In the genomic region with DNA sequence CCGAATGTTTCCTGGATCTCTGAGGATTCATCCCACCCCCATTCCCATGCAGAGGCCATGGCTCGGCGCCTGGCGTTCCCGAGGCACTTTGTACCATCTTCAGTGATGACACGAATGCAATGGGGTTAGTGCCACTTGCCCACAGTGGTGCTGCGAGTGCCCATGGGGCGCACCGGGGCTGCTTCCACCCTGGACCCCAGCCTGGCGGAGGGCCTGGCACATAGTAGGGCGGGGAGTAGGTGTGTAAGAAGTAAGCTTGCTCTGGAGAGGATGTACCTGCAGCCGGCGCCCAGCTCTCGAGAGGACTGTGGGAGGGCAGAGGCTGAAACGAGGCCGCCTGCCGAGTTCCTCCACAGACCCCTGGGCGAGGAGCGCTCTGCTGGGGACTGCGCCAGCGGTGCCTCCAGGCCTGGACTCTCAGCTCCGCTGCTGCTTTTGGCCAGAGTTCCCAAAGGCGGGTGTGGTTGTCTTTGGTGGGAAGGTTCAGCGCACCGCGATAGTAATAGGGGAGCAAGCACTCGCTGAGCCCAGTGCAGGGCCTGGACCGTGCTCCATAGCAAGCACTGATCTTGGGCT, we compare ENCODE assay signal across 23 cellular contexts. TPM values are rescaled to one million over a fixed set of nuclear protein-coding genes. Genes with fewer than 3 reads are reported as not detected.
"Had no signal": no experiment of that assay in that cellular context is flagged by ENCODE, and none has a peak within 500 bp of the region (broad histone marks: within the 10 kb centered on the region; RNA-seq: fewer than 3 reads in every experiment).

No MANE protein-coding gene starts in this region.

- ATAC-seq: body of pancreas; left colon; sciatic nerve; stimulated activated naive B cell treated with anti-CD40 and anti-IgM and Interleukin-4, amounts not matched to agents 10 μg/mL and 1 μg/mL and 100 μg/mL, for 72 hours; T-cell had no signal

- H3K4me3 ChIP-seq: body of pancreas, lung, spleen, transverse colon had no signal

- H3K4me1 ChIP-seq: transverse colon had no signal

- H3K27me3 Mint-ChIP-seq: activated naive CD4-positive, alpha-beta T cell treated with anti-CD3 and anti-CD28 coated beads, Interleukin-2, amount 50 U/mL, for 24 hours; stimulated activated naive B cell treated with anti-CD40 and anti-IgM and Interleukin-4, amounts not matched to agents 10 μg/mL and 1 μg/mL and 100 μg/mL, for 72 hours; T-cell had no signal

- H3K4me3 Mint-ChIP-seq: activated naive CD4-positive, alpha-beta T cell treated with anti-CD3 and anti-CD28 coated beads, Interleukin-2, amount 50 U/mL, for 24 hours; endodermal cell; immature natural killer cell; stimulated activated naive B cell treated with anti-CD40 and anti-IgM and Interleukin-4, amounts not matched to agents 10 μg/mL and 1 μg/mL and 100 μg/mL, for 72 hours; T-cell had no signal

- H3K27me3 ChIP-seq: body of pancreas, spleen, transverse colon had no signal

- H3K27ac Mint-ChIP-seq: activated naive CD4-positive, alpha-beta T cell treated with anti-CD3 and anti-CD28 coated beads, Interleukin-2, amount 50 U/mL, for 24 hours; endodermal cell; stimulated activated naive B cell treated with anti-CD40 and anti-IgM and Interleukin-4, amounts not matched to agents 10 μg/mL and 1 μg/mL and 100 μg/mL, for 72 hours; T-cell had no signal

- H3K27ac ChIP-seq: body of pancreas, neutrophil, spleen, transverse colon, VCaP had no signal

- H3K9me3 ChIP-seq: body of pancreas, neutrophil, spleen, transverse colon had no signal

- DNase-seq: activated CD4-positive, alpha-beta T cell treated with anti-CD3 and anti-CD28 coated beads for 4 hours; activated effector memory CD4-positive, alpha-beta T cell treated with Interleukin-2 at 50 U/mL for 16 hours; body of pancreas; cerebellar nuclear complex; dermis blood vessel endothelial cell; endodermal cell; immature natural killer cell; left colon; midbrain; spleen; stimulated activated CD4-positive, alpha-beta T cell treated with anti-CD3 and anti-CD28 coated beads, Interleukin-1b, Interleukin-23, amount 100 ng/mL, for 48 hours; stimulated activated naive B cell treated with anti-CD40 and anti-IgM and Interleukin-4, amounts not matched to agents 10 μg/mL and 1 μg/mL and 100 μg/mL, for 72 hours; T-cell; transverse colon had no signal

- H3K9me3 Mint-ChIP-seq: activated naive CD4-positive, alpha-beta T cell treated with anti-CD3 and anti-CD28 coated beads, Interleukin-2, amount 50 U/mL, for 24 hours; endodermal cell; immature natural killer cell; stimulated activated naive B cell treated with anti-CD40 and anti-IgM and Interleukin-4, amounts not matched to agents 10 μg/mL and 1 μg/mL and 100 μg/mL, for 72 hours; T-cell had no signal

RNA-seq across cellular contexts. Expression of gene HAMP, which starts 5.5 kb away (rescaled TPM):
- total RNA-seq: body of pancreas, left colon, posterior vena cava, subcutaneous adipose tissue, transverse colon had no signal

RNA-seq across cellular contexts. Expression of gene MAG, which starts 15.2 kb away (rescaled TPM):
- total RNA-seq: activated CD8-positive, alpha-beta memory T cell treated with anti-CD3 and anti-CD28 coated beads for 36 hours; dermis blood vessel endothelial cell; endodermal cell; glomerular endothelial cell; left colon; posterior vena cava; subcutaneous adipose tissue; transverse colon had no signal

RNA-seq across cellular contexts. Expression of gene FAM187B, which starts 48.3 kb away (rescaled TPM):
- total RNA-seq: activated CD8-positive, alpha-beta memory T cell treated with anti-CD3 and anti-CD28 coated beads for 36 hours; body of pancreas; dermis blood vessel endothelial cell; endodermal cell; glomerular endothelial cell; left colon; posterior vena cava; subcutaneous adipose tissue; T-cell; transverse colon had no signal
